12 cellular contexts compared by ENCODE assay signal in genomic region chr2:199692489-199692888, GRCh38.
A peak's percentile ranks its signal among the peaks of the same experiment; 100 is the strongest.
DNase-seq lines count a peak whose midpoint lies in the region; ATAC-seq and TF ChIP-seq lines count a peak whose summit lies in the region.
"Had no signal": no experiment of that assay in that cellular context is flagged by ENCODE, and none has a peak within 500 bp of the region (broad histone marks: within the 10 kb centered on the region; RNA-seq: fewer than 3 reads in every experiment).

No MANE protein-coding gene starts in this region.

- H3K4me2 ChIP-seq in neural progenitor cell = no peak overlapping the region

- H3K27me3 ChIP-seq in adipocyte (replicated peaks; ENCODE audit: control insufficient read depth, insufficient read depth, low read length) (peaks cover 3% of the 10 kb centered on the region), neural progenitor cell (no peaks in the 10 kb centered on the region)
- H3K27me3 ChIP-seq: esophagus squamous epithelium had no signal

- H3K27ac ChIP-seq in neural progenitor cell = no peak overlapping the region
- H3K27ac ChIP-seq: esophagus squamous epithelium had no signal

- peaks cover 4% of the 10 kb centered on the region for H3K27me3 Mint-ChIP-seq in neural progenitor cell (ENCODE audit: insufficient read depth, low read depth)

- peak; percentile 27 for DNase-seq in LNCaP clone FGC (ENCODE audit: low read depth)
- peak; percentile 97 for DNase-seq in NCI-H2107 treated with DMSO at 0.1 percent for 48 hours (lab: John Stamatoyannopoulos, UW; ENCODE audit: unreplicated experiment)
- peak; percentile 24 for DNase-seq in adipocyte (ENCODE audit: low read depth)
- DNase-seq in neural progenitor cell (ENCODE audit: low spot score) = no peak
- DNase-seq in inferior parietal cortex (ENCODE audit: extremely low spot score) = no peak
- no peak for DNase-seq in activated CD4-positive, CD25-positive, alpha-beta regulatory T cell (lab: John Stamatoyannopoulos, UW)
- DNase-seq: activated naive CD4-positive, alpha-beta T cell treated with Interleukin-2 at 50 U/mL for 16 hours; esophagus squamous epithelium; retina had no signal

- no peaks in the 10 kb centered on the region for H3K9me3 ChIP-seq in adipocyte (ENCODE audit: control insufficient read depth, low read length)
- no peaks in the 10 kb centered on the region for H3K9me3 ChIP-seq in neural progenitor cell (ENCODE audit: low read depth)
- H3K9me3 ChIP-seq: esophagus squamous epithelium had no signal

- H3K4me1 Mint-ChIP-seq in neural progenitor cell = no peaks in the 10 kb centered on the region

- H3K36me3 ChIP-seq in adipocyte (ENCODE audit: control insufficient read depth, insufficient read depth, low read length, severe bottlenecking) (no peaks in the 10 kb centered on the region), neural progenitor cell (no peaks in the 10 kb centered on the region)
- H3K36me3 ChIP-seq: esophagus squamous epithelium had no signal

- H3K79me2 ChIP-seq in neural progenitor cell (ENCODE audit: low read depth) = no peaks in the 10 kb centered on the region

- peak overlapping the region; percentile 5 for H2AFZ ChIP-seq in neural progenitor cell (replicated peaks)

- H3K4me3 ChIP-seq in LNCaP clone FGC (ENCODE audit: low read depth, low read length) (no peak overlapping the region), adipocyte (ENCODE audit: low read length) (no peak overlapping the region), neural progenitor cell (no peak overlapping the region)
- H3K4me3 ChIP-seq: esophagus squamous epithelium had no signal

- H3K4me1 ChIP-seq in adipocyte (ENCODE audit: control insufficient read depth, insufficient read depth, low read length) = no peaks in the 10 kb centered on the region
- H3K4me1 ChIP-seq in neural progenitor cell = no peaks in the 10 kb centered on the region
- H3K4me1 ChIP-seq: esophagus squamous epithelium had no signal

- no peaks in the 10 kb centered on the region for H3K36me3 Mint-ChIP-seq in neural progenitor cell

- H3K4me3 Mint-ChIP-seq in neural progenitor cell = no peak overlapping the region
- H3K4me3 Mint-ChIP-seq: T-helper 1 cell treated with Interleukin-12 subunit alpha and Interleukin-12 subunit beta and Interleukin-4 antibody, amounts not matched to agents 30 μg/mL and 1 μg/mL, for 36 hours had no signal

- ATAC-seq in GM19395 (IDR thresholded peaks at IDR 0.05; ENCODE audit: unreplicated experiment) = no peak
- ATAC-seq: HCT116 had no signal

- H3K9ac ChIP-seq in adipocyte (ENCODE audit: low read length) (no peak overlapping the region), neural progenitor cell (no peak overlapping the region)

- H3K9me3 Mint-ChIP-seq in neural progenitor cell = no peaks in the 10 kb centered on the region
- H3K9me3 Mint-ChIP-seq: T-helper 1 cell treated with Interleukin-12 subunit alpha and Interleukin-12 subunit beta and Interleukin-4 antibody, amounts not matched to agents 30 μg/mL and 1 μg/mL, for 36 hours had no signal

- TF ChIP-seq CTCF in LNCaP clone FGC (IDR thresholded peaks at IDR 0.05; ENCODE audit: control insufficient read depth, extremely low read depth, insufficient read depth) (no peak), neural progenitor cell (IDR thresholded peaks at IDR 0.05) (no peak)

- H3K27ac Mint-ChIP-seq in neural progenitor cell = no peak overlapping the region
- H3K27ac Mint-ChIP-seq: T-helper 1 cell treated with Interleukin-12 subunit alpha and Interleukin-12 subunit beta and Interleukin-4 antibody, amounts not matched to agents 30 μg/mL and 1 μg/mL, for 36 hours had no signal

- no peaks in the 10 kb centered on the region for H4K20me1 ChIP-seq in neural progenitor cell (ENCODE audit: low read depth)

- H3F3A ChIP-seq in neural progenitor cell (ENCODE audit: low read depth) = no peaks in the 10 kb centered on the region

Comparison
In these comparisons a context has a peak if more than half of its experiments do, and no peak if none do; other contexts are left out.
1. DNase-seq: peak in LNCaP clone FGC (single experiment), NCI-H2107 treated with DMSO at 0.1 percent for 48 hours (single experiment) and adipocyte (single experiment); none in neural progenitor cell (single experiment), inferior parietal cortex (single experiment) and activated CD4-positive, CD25-positive, alpha-beta regulatory T cell (0 of 4).